In genomic region chr3:7999363-7999762, GRCh38 we compare ENCODE assay signal across 28 cellular contexts.
DNase-seq lines count a peak whose midpoint lies in the region; ATAC-seq and TF ChIP-seq lines count a peak whose summit lies in the region.
"Had no signal": no experiment of that assay in that cellular context is flagged by ENCODE, and none has a peak within 500 bp of the region (broad histone marks: within the 10 kb centered on the region; RNA-seq: fewer than 3 reads in every experiment).

No MANE protein-coding gene starts in this region.

- peak; percentile 15 for DNase-seq in NCI-H1105 treated with DMSO at 0.1 percent for 48 hours (lab: John Stamatoyannopoulos, UW)
- DNase-seq in NCI-H1105 (lab: John Stamatoyannopoulos, UW) = no peak
- DNase-seq in NCI-H2081 treated with DMSO at 0.1 percent for 48 hours (lab: John Stamatoyannopoulos, UW) = peak; percentile 4
- DNase-seq in astrocyte of the spinal cord (ENCODE audit: low read depth, low spot score) = peak; percentile 13
- DNase-seq in mesendoderm = peak; percentile 95
- DNase-seq in stimulated activated naive CD8-positive, alpha-beta T cell treated with anti-CD3 and anti-CD28 coated beads, Interleukin-15, Interleukin-2, amounts not matched to agents 100 U/mL and 50 U/mL, for 24 hours = no peak
- no peak for DNase-seq in activated naive CD4-positive, alpha-beta T cell treated with anti-CD3 and anti-CD28 coated beads, Interleukin-2, amount 50 U/mL, for 16 hours
- DNase-seq: 8988T; activated CD4-positive, alpha-beta memory T cell treated with anti-CD3 and anti-CD28 coated beads for 36 hours; activated CD4-positive, CD25-positive, alpha-beta regulatory T cell; activated CD8-positive, alpha-beta memory T cell treated with anti-CD3 and anti-CD28 coated beads, Interleukin-2, amount 50 U/mL, for 4 hours; aorta; central memory CD4-positive, alpha-beta T cell; dorsolateral prefrontal cortex; gastrocnemius medialis; GM23248; left ventricle myocardium superior; natural killer cell; NCI-H1092 treated with DMSO at 0.1 percent for 48 hours; NCI-H2171; NCI-H524 treated with DMSO at 0.1 percent for 48 hours; stimulated activated CD4-positive, alpha-beta T cell treated with anti-CD3 and anti-CD28 coated beads, Interleukin-1b, Interleukin-23, amount 100 ng/mL, for 48 hours; stimulated activated CD8-positive, alpha-beta memory T cell treated with anti-CD3 and anti-CD28 coated beads, Interleukin-4, amount 100 ng/mL, for 48 hours; T-helper 1 cell had no signal

- H3K36me3 ChIP-seq in mesendoderm (ENCODE audit: control insufficient read depth, insufficient read depth, low read length) = no peaks in the 10 kb centered on the region
- H3K36me3 ChIP-seq: gastrocnemius medialis, SJCRH30, tibial nerve had no signal

- H4K8ac ChIP-seq in mesendoderm (ENCODE audit: low read depth, low read length) = no peak overlapping the region

- in situ Hi-C loops in astrocyte of the spinal cord (cut with HindIII; ENCODE audit: low sequenced_read_pairs) = no loop called here

- H3K4ac ChIP-seq in mesendoderm (ENCODE audit: low read depth, low read length) = no peak overlapping the region

- no peaks in the 10 kb centered on the region for H3K79me2 ChIP-seq in mesendoderm (ENCODE audit: control insufficient read depth, insufficient read depth, low read length)

- no peak for ATAC-seq in stimulated activated naive CD8-positive, alpha-beta T cell treated with anti-CD3 and anti-CD28 coated beads, Interleukin-15, Interleukin-2, amounts not matched to agents 100 U/mL and 50 U/mL, for 24 hours
- ATAC-seq in HG03342 (IDR thresholded peaks at IDR 0.05; ENCODE audit: unreplicated experiment) = no peak
- ATAC-seq: gastrocnemius medialis, left ventricle myocardium superior, natural killer cell had no signal

- no peak overlapping the region for H4K5ac ChIP-seq in mesendoderm (ENCODE audit: low read length)

- H3K4me2 ChIP-seq in mesendoderm (ENCODE audit: low read length) = no peak overlapping the region
- H3K4me2 ChIP-seq: smooth muscle cell had no signal

- no peak for TF ChIP-seq CTCF in astrocyte of the spinal cord (IDR thresholded peaks at IDR 0.05; ENCODE audit: low read depth, low read length)

- no peak overlapping the region for H3K23ac ChIP-seq in mesendoderm (ENCODE audit: low read length)

- no CpG with 5 or more reads among the region's 5 CpGs for WGBS in mesendoderm (ENCODE audit: extremely low coverage, insufficient coverage, low lambda C conversion rate)

- H3K27me3 ChIP-seq in mesendoderm (ENCODE audit: insufficient read depth, low read length, poor library complexity) = no peaks in the 10 kb centered on the region
- H3K27me3 ChIP-seq: dorsolateral prefrontal cortex, gastrocnemius medialis, tibial nerve had no signal

- no peaks in the 10 kb centered on the region for H3K4me1 ChIP-seq in mesendoderm (ENCODE audit: control insufficient read depth, low read depth, low read length)
- H3K4me1 ChIP-seq: gastrocnemius medialis, SJCRH30 had no signal

- H2BK120ac ChIP-seq in mesendoderm (ENCODE audit: low read depth, low read length) = no peak overlapping the region

- H2BK15ac ChIP-seq in mesendoderm (replicated peaks; ENCODE audit: low read depth) = no peak overlapping the region

- H3K56ac ChIP-seq in mesendoderm (ENCODE audit: low read length) = no peak overlapping the region

- no peak overlapping the region for H3K9ac ChIP-seq in mesendoderm (ENCODE audit: low read length)
- H3K9ac ChIP-seq: GM23248 had no signal

- H3K4me3 ChIP-seq in astrocyte of the spinal cord (ENCODE audit: low read depth, low read length) (no peak overlapping the region), mesendoderm (ENCODE audit: low read length) (no peak overlapping the region)
- H3K4me3 ChIP-seq: dorsolateral prefrontal cortex, gastrocnemius medialis, GM23248, SJCRH30, smooth muscle cell, tibial nerve had no signal

- H3K27ac ChIP-seq in mesendoderm (ENCODE audit: low read depth, low read length) = no peak overlapping the region
- H3K27ac ChIP-seq: dorsolateral prefrontal cortex, gastrocnemius medialis, GM23248, SJCRH30, tibial nerve had no signal

- H2AK5ac ChIP-seq in mesendoderm (ENCODE audit: low read length) = no peak overlapping the region

- H3K18ac ChIP-seq in mesendoderm (ENCODE audit: low read length) = no peak overlapping the region

- H2BK5ac ChIP-seq in mesendoderm (ENCODE audit: low read length) = no peak overlapping the region

- no peaks in the 10 kb centered on the region for H3K79me1 ChIP-seq in mesendoderm (ENCODE audit: low read length)

Comparison
In these comparisons a context has a peak if more than half of its experiments do, and no peak if none do; other contexts are left out.
1. DNase-seq: peak in NCI-H1105 treated with DMSO at 0.1 percent for 48 hours (single experiment), NCI-H2081 treated with DMSO at 0.1 percent for 48 hours (single experiment), astrocyte of the spinal cord (single experiment) and mesendoderm (single experiment); none in NCI-H1105 (single experiment), stimulated activated naive CD8-positive, alpha-beta T cell treated with anti-CD3 and anti-CD28 coated beads, Interleukin-15, Interleukin-2, amounts not matched to agents 100 U/mL and 50 U/mL, for 24 hours (single experiment) and activated naive CD4-positive, alpha-beta T cell treated with anti-CD3 and anti-CD28 coated beads, Interleukin-2, amount 50 U/mL, for 16 hours (single experiment).